Comparison of ENCODE assay signal across 2 cellular contexts in genomic region chr19:16340092-16340491, GRCh38.
TF ChIP-seq lines count a peak whose summit lies in the region.

No MANE protein-coding gene starts in this region.

TF ChIP-seq in IMR-90, 13 proteins besides CTCF, POLR2A, EP300 and RAD21:
- TF ChIP-seq BHLHE40 (IDR thresholded peaks at IDR 0.05; ENCODE audit: low read depth, low read length) (peak; percentile 53; the same call in 1 of the 2 replicates), ELK1 (IDR thresholded peaks at IDR 0.05; ENCODE audit: borderline replicate concordance, low read depth, low read length) (no peak), FOS (IDR thresholded peaks at IDR 0.05; ENCODE audit: low read depth, low read length) (no peak)
TF ChIP-seq in IMR-90: peak in this region for 1.

TF ChIP-seq in endothelial cell of umbilical vein, 7 proteins besides CTCF, POLR2A, EP300 and RAD21:
- TF ChIP-seq JUN (IDR thresholded peaks at IDR 0.05; ENCODE audit: borderline replicate concordance, insufficient read depth, insufficient read length, low read depth) (no peak), MAX (IDR thresholded peaks at IDR 0.05; ENCODE audit: insufficient read depth, insufficient read length) (no peak), FOS (IDR thresholded peaks at IDR 0.05; ENCODE audit: borderline replicate concordance, insufficient read depth, low read length) (no peak), GATA2 (IDR thresholded peaks at IDR 0.05; ENCODE audit: insufficient read depth, insufficient read length, low read depth, low read length) (no peak), POLR2AphosphoS5 (IDR thresholded peaks at IDR 0.05; ENCODE audit: insufficient read depth, low read depth, low read length) (no peak), MYC (IDR thresholded peaks at IDR 0.05; ENCODE audit: low read depth, low read length) (no peak), EZH2 (IDR thresholded peaks at IDR 0.05; ENCODE audit: borderline replicate concordance, low read depth, low read length, severe bottlenecking) (no peak)
